9 cellular contexts compared by ENCODE assay signal in genomic region chr2:174836345-174836999, GRCh38.
DNase-seq lines count a peak whose midpoint lies in the region; TF ChIP-seq lines count a peak whose summit lies in the region.
"Had no signal": no experiment of that assay in that cellular context is flagged by ENCODE, and none has a peak within 500 bp of the region (broad histone marks: within the 10 kb centered on the region; RNA-seq: fewer than 3 reads in every experiment).

No MANE protein-coding gene starts in this region.

- peaks cover 31% of the 10 kb centered on the region for H3K4me1 ChIP-seq in HUES48 (ENCODE audit: control insufficient read depth, insufficient read depth, low read length)

- peak overlapping the region; percentile 75 for H3K27ac ChIP-seq in HUES48 (ENCODE audit: low read depth, low read length)
- H3K27ac ChIP-seq: neutrophil had no signal

- DNase-seq in AG09309 (ENCODE audit: low read depth), result peak; percentile 79
- DNase-seq in astrocyte of the hippocampus (ENCODE audit: low read depth, low spot score), result peak; percentile 91
- peak; percentile 86 for DNase-seq in kidney epithelial cell (ENCODE audit: low read depth)
- DNase-seq in stimulated activated CD8-positive, alpha-beta memory T cell treated with anti-CD3 and anti-CD28 coated beads, Interleukin-4, amount 100 ng/mL, for 48 hours, result no peak
- DNase-seq in NCI-H1048 (lab: John Stamatoyannopoulos, UW), result no peak
- no peak for DNase-seq in NCI-H2227 treated with DMSO at 0.1 percent for 48 hours (lab: John Stamatoyannopoulos, UW)
- no peak for DNase-seq in erythroblast (lab: John Stamatoyannopoulos, UW)

- H3K27me3 ChIP-seq in HUES48 (ENCODE audit: control insufficient read depth, insufficient read depth, low read length) (no peaks in the 10 kb centered on the region), kidney epithelial cell (ENCODE audit: control insufficient read depth, insufficient read depth, low read length) (no peaks in the 10 kb centered on the region)
- H3K27me3 ChIP-seq: neutrophil had no signal

- H3K4me3 ChIP-seq in AG09309 (ENCODE audit: control insufficient read depth, low read depth, low read length), result no peak overlapping the region
- no peak overlapping the region for H3K4me3 ChIP-seq in HUES48 (ENCODE audit: low read depth, low read length)
- no peak overlapping the region for H3K4me3 ChIP-seq in kidney epithelial cell (ENCODE audit: low read depth, low read length)

- no peaks in the 10 kb centered on the region for H3K36me3 ChIP-seq in HUES48 (ENCODE audit: control insufficient read depth, insufficient read depth, low read length)
- H3K36me3 ChIP-seq in kidney epithelial cell (ENCODE audit: control insufficient read depth, insufficient read depth, low read length), result no peaks in the 10 kb centered on the region
- H3K36me3 ChIP-seq: neutrophil had no signal

- peak overlapping the region; percentile 22; the same call in 1 of the 2 replicates for H3K9ac ChIP-seq in HUES48 (ENCODE audit: low read depth, low read length)

- TF ChIP-seq POLR2A in erythroblast (IDR thresholded peaks at IDR 0.05; ENCODE audit: low read length), result no peak

- H3K9me3 ChIP-seq in HUES48 (ENCODE audit: control insufficient read depth, insufficient read depth, low read length), result no peaks in the 10 kb centered on the region
- H3K9me3 ChIP-seq: neutrophil had no signal

- TF ChIP-seq CTCF in AG09309 (IDR thresholded peaks at IDR 0.05; ENCODE audit: control insufficient read depth, insufficient read depth, low read depth, low read length, missing control alignments) (no peak), kidney epithelial cell (IDR thresholded peaks at IDR 0.05; ENCODE audit: insufficient read depth, low read length, poor library complexity, severe bottlenecking) (no peak)

Comparison
In these comparisons a context has a peak if more than half of its experiments do, and no peak if none do; other contexts are left out.
1. DNase-seq: peak in AG09309 (single experiment), astrocyte of the hippocampus (single experiment) and kidney epithelial cell (single experiment); none in stimulated activated CD8-positive, alpha-beta memory T cell treated with anti-CD3 and anti-CD28 coated beads, Interleukin-4, amount 100 ng/mL, for 48 hours (single experiment), NCI-H1048 (single experiment), NCI-H2227 treated with DMSO at 0.1 percent for 48 hours (single experiment) and erythroblast (0 of 2).